In the genomic region with DNA sequence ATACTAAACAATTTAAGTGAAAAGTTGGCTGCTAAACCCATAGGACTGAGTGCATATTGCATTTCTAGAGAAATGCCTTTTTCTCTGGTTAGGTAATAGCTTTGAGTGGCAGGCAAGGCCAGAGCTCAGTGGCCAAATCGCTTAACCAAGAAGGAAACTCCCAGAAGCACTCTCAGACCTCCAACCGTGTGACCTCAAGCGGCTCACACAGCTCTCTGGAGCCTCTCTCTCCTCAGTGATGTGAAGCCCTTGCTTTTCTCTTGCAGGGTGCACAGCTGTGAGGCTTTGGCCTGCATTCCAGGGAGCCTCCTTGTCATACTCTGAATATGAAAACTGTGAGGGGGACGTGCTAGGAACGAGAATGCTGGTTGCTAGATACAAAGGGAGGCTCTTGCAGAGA, we compare ENCODE assay signal across 12 cellular contexts.
DNase-seq lines count a peak whose midpoint lies in the region; ATAC-seq and TF ChIP-seq lines count a peak whose summit lies in the region.
"Had no signal": no experiment of that assay in that cellular context is flagged by ENCODE, and none has a peak within 500 bp of the region (broad histone marks: within the 10 kb centered on the region; RNA-seq: fewer than 3 reads in every experiment).

No MANE protein-coding gene starts in this region.

- DNase-seq in HL-60 (ENCODE audit: low read depth in 1 of 2, low spot score in 1 of 2), result peak; percentile 45 to 89
- peak; percentile 68 for DNase-seq in astrocyte of the cerebellum (ENCODE audit: low read depth)
- DNase-seq in iPS-NIHi7 (ENCODE audit: extremely low spot score), result peak; percentile 23
- DNase-seq in sigmoid colon, result peak; percentile 77
- no peak for DNase-seq in DMS53 treated with DMSO at 0.1 percent for 48 hours (lab: John Stamatoyannopoulos, UW; ENCODE audit: unreplicated experiment)
- DNase-seq in activated CD4-positive, CD25-positive, alpha-beta regulatory T cell treated with anti-CD3 and anti-CD28 coated beads, Interleukin-2, amount 50 U/mL, for 72 hours, result no peak
- no peak for DNase-seq in NCI-H526 (lab: John Stamatoyannopoulos, UW)
- DNase-seq: aorta, erythroblast had no signal

- no peak for TF ChIP-seq EP300 in sigmoid colon (IDR thresholded peaks at IDR 0.05)

- intact Hi-C loops in sigmoid colon (cut with DNase I), result no loop called here

- H3K27me3 ChIP-seq in HL-60 (ENCODE audit: insufficient read depth, poor library complexity, severe bottlenecking) (no peaks in the 10 kb centered on the region), sigmoid colon (no peaks in the 10 kb centered on the region)

- WGBS in sigmoid colon, 2 donors, result 64 to 73% methylated on average over 5 of the region's 5 CpGs

- no peaks in the 10 kb centered on the region for H3K9me3 ChIP-seq in sigmoid colon

- no peaks in the 10 kb centered on the region for H3K36me3 ChIP-seq in sigmoid colon

- in situ Hi-C loops in astrocyte of the cerebellum (cut with HindIII; ENCODE audit: low sequenced_read_pairs), result no loop called here

- H3K4me3 ChIP-seq in HL-60 (replicated peaks; ENCODE audit: insufficient read depth, low read length) (no peak overlapping the region), astrocyte of the cerebellum (ENCODE audit: low read depth, low read length) (no peak overlapping the region), sigmoid colon (no peak overlapping the region)
- H3K4me3 ChIP-seq: skin epidermis had no signal

- no peak for TF ChIP-seq POLR2A in sigmoid colon (IDR thresholded peaks at IDR 0.05)

- no peaks in the 10 kb centered on the region for H3K4me1 ChIP-seq in sigmoid colon

- H3K27ac ChIP-seq in HL-60 (replicated peaks), result peak overlapping the region; percentile 71
- H3K27ac ChIP-seq in sigmoid colon, result no peak overlapping the region
- H3K27ac ChIP-seq: C4-2B had no signal

- TF ChIP-seq CTCF in HL-60 (IDR thresholded peaks at IDR 0.05; ENCODE audit: insufficient read depth, low read length) (no peak), astrocyte of the cerebellum (IDR thresholded peaks at IDR 0.05; ENCODE audit: low read depth, low read length, missing control alignments) (no peak), sigmoid colon (IDR thresholded peaks at IDR 0.05) (no peak)

- ATAC-seq in HG02798 (IDR thresholded peaks at IDR 0.05; ENCODE audit: poor library complexity, unreplicated experiment), result no peak

Comparison
In these comparisons a context has a peak if more than half of its experiments do, and no peak if none do; other contexts are left out.
1. DNase-seq: peak in HL-60 (2 of 2), astrocyte of the cerebellum (single experiment), iPS-NIHi7 (single experiment) and sigmoid colon (single experiment); none in DMS53 treated with DMSO at 0.1 percent for 48 hours (single experiment), activated CD4-positive, CD25-positive, alpha-beta regulatory T cell treated with anti-CD3 and anti-CD28 coated beads, Interleukin-2, amount 50 U/mL, for 72 hours (single experiment) and NCI-H526 (0 of 2).